Comparison of ENCODE assay signal across 29 cellular contexts in the genomic region with DNA sequence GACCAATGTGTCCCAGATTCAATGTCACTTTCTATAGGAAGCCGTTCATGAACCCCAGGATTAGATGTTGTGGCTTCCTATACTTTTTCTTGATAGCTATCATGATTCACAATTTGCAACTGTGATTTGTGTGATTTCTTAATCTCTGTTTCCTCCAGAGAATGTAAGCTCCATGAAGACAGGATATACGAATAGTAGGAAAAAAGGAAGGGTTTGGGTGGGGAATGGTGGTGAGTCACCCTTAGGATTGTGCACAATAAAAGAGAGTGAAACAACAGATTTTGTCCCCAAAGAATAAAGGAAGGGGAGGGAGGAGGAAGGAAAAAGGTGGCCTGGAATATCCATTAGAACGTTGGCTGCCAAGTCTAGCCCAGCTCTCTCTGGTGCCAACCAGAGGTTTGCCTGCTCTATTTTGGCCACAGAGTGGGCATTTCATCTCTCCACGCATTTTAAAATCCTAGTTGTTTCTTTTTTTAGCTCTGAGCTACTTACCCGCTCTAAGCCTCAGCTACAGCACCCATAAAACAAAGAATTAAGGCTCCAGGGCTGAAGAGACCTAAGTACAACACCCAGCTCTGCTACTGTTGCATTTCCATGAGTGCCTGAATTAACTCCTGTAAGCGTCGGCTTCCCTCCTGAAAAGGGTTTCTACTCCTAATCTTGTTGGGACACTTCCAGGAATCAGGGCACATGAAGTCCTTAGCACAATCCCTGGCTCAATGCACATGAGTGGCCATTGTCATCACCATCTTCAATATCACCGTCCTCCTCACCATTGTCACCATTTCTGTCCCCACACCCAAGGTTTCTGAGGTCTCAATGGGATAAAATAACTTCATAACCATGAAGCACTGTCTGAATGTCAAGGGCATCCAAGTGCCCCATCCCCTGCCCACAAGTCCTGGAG.
"Had no signal": no experiment of that assay in that cellular context is flagged by ENCODE, and none has a peak within 500 bp of the region (broad histone marks: within the 10 kb centered on the region; RNA-seq: fewer than 3 reads in every experiment).

No MANE protein-coding gene starts in this region.

- H3K27me3 Mint-ChIP-seq: activated naive CD4-positive, alpha-beta T cell treated with anti-CD3 and anti-CD28 coated beads, Interleukin-2, amount 50 U/mL, for 24 hours had no signal

- DNase-seq: activated CD4-positive, alpha-beta T cell treated with anti-CD3 and anti-CD28 coated beads for 48 hours; activated CD4-positive, alpha-beta T cell treated with anti-CD3 and anti-CD28 coated beads, Interleukin-2, amount 50 U/mL, for 4 hours; activated CD4-positive, CD25-positive, alpha-beta regulatory T cell treated with anti-CD3 and anti-CD28 coated beads, Interleukin-2, amount 50 U/mL, for 72 hours; activated CD8-positive, alpha-beta memory T cell treated with anti-CD3 and anti-CD28 coated beads, Interleukin-2, amount 50 U/mL, for 48 hours; activated CD8-positive, alpha-beta T cell treated with anti-CD3 and anti-CD28 coated beads, Interleukin-2, amount 10 ng/mL, durations not matched to agents 7 days and 5 days; activated effector memory CD4-positive, alpha-beta T cell treated with Interleukin-2 at 50 U/mL for 16 hours; activated naive CD4-positive, alpha-beta T cell; activated naive CD8-positive, alpha-beta T cell treated with anti-CD3 and anti-CD28 coated beads, Interleukin-2, amount 50 U/mL, for 24 hours; activated T-cell treated with anti-CD3 and anti-CD28 coated beads, Interleukin-2, amount 50 U/mL, for 1 hour; amniotic stem cell; body of pancreas; Karpas-422; MM.1S; NCI-H1105 treated with DMSO at 0.1 percent for 48 hours; NCI-H146; NCI-H2029; NCI-H2107; NCI-H2171 treated with DMSO at 0.1 percent for 48 hours; NCI-H226; NCI-H510A; NCI-H526 treated with DMSO at 0.1 percent for 48 hours; Peyer's patch; SHP77 treated with DMSO at 0.1 percent for 48 hours had no signal

- H3K36me3 Mint-ChIP-seq: activated naive CD4-positive, alpha-beta T cell treated with anti-CD3 and anti-CD28 coated beads, Interleukin-2, amount 50 U/mL, for 24 hours; WTC11 had no signal

- H3K27ac ChIP-seq: ascending aorta, body of pancreas, Peyer's patch, RWPE1 had no signal

- ATAC-seq: activated CD8-positive, alpha-beta T cell treated with anti-CD3 and anti-CD28 coated beads, Interleukin-2, amount 10 ng/mL, durations not matched to agents 7 days and 5 days; activated naive CD8-positive, alpha-beta T cell treated with anti-CD3 and anti-CD28 coated beads, Interleukin-2, amount 50 U/mL, for 24 hours; body of pancreas; WTC11 had no signal

- H3K4me3 Mint-ChIP-seq: activated CD8-positive, alpha-beta T cell treated with anti-CD3 and anti-CD28 coated beads, Interleukin-2, amount 10 ng/mL, durations not matched to agents 7 days and 5 days; activated naive CD4-positive, alpha-beta T cell treated with anti-CD3 and anti-CD28 coated beads, Interleukin-2, amount 50 U/mL, for 24 hours; activated naive CD8-positive, alpha-beta T cell treated with anti-CD3 and anti-CD28 coated beads, Interleukin-2, amount 50 U/mL, for 24 hours; central memory CD8-positive, alpha-beta T cell; T-helper 1 cell treated with Interleukin-12 subunit alpha and Interleukin-12 subunit beta and Interleukin-4 antibody, amounts not matched to agents 30 μg/mL and 1 μg/mL, for 36 hours; WTC11 had no signal

- H3K27me3 ChIP-seq: ascending aorta, body of pancreas, Peyer's patch had no signal

- H3K27ac Mint-ChIP-seq: activated CD8-positive, alpha-beta T cell treated with anti-CD3 and anti-CD28 coated beads, Interleukin-2, amount 10 ng/mL, durations not matched to agents 7 days and 5 days; activated naive CD4-positive, alpha-beta T cell treated with anti-CD3 and anti-CD28 coated beads, Interleukin-2, amount 50 U/mL, for 24 hours; activated naive CD8-positive, alpha-beta T cell treated with anti-CD3 and anti-CD28 coated beads, Interleukin-2, amount 50 U/mL, for 24 hours; T-helper 1 cell treated with Interleukin-12 subunit alpha and Interleukin-12 subunit beta and Interleukin-4 antibody, amounts not matched to agents 30 μg/mL and 1 μg/mL, for 36 hours; WTC11 had no signal

- H3K36me3 ChIP-seq: ascending aorta, Peyer's patch had no signal

- H3K9me3 ChIP-seq: ascending aorta, body of pancreas, Peyer's patch had no signal

- H3K4me3 ChIP-seq: ascending aorta, body of pancreas, Peyer's patch had no signal

- H3K4me1 Mint-ChIP-seq: activated naive CD4-positive, alpha-beta T cell treated with anti-CD3 and anti-CD28 coated beads, Interleukin-2, amount 50 U/mL, for 24 hours; activated naive CD8-positive, alpha-beta T cell treated with anti-CD3 and anti-CD28 coated beads, Interleukin-2, amount 50 U/mL, for 24 hours; central memory CD8-positive, alpha-beta T cell had no signal

- H3K9me3 Mint-ChIP-seq: activated naive CD4-positive, alpha-beta T cell treated with anti-CD3 and anti-CD28 coated beads, Interleukin-2, amount 50 U/mL, for 24 hours; activated naive CD8-positive, alpha-beta T cell treated with anti-CD3 and anti-CD28 coated beads, Interleukin-2, amount 50 U/mL, for 24 hours; central memory CD8-positive, alpha-beta T cell; T-helper 1 cell treated with Interleukin-12 subunit alpha and Interleukin-12 subunit beta and Interleukin-4 antibody, amounts not matched to agents 30 μg/mL and 1 μg/mL, for 36 hours had no signal
